ENCODE assay signal across 8 cellular contexts in genomic region chr6:36839819-36840379, GRCh38. TPM values are rescaled to one million over a fixed set of nuclear protein-coding genes. Genes with fewer than 3 reads are reported as not detected.
DNase-seq lines count a peak whose midpoint lies in the region; ATAC-seq, FAIRE-seq and TF ChIP-seq lines count a peak whose summit lies in the region.

No MANE protein-coding gene starts in this region.

- DNase-seq in NCI-H146 (lab: John Stamatoyannopoulos, UW) (peak; percentile 53), NCI-H146 treated with DMSO at 0.1 percent for 48 hours (lab: John Stamatoyannopoulos, UW; ENCODE audit: unreplicated experiment) (no peak), SK-N-MC (ENCODE audit: low read depth, low spot score) (no peak), K562 (ENCODE audit: extremely low read depth in 1 of 4, low spot score in 3 of 4) (peak; percentile 68 to 89 (median 83)), globus pallidus (ENCODE audit: low spot score) (no peak)
- peak in 2 of 3 donors; percentile 19 to 20 for DNase-seq in stimulated activated CD4-positive, alpha-beta T cell treated with anti-CD3 and anti-CD28 coated beads, Interleukin-12 subunit alpha, Interleukin-12 subunit beta, amount 100 ng/mL, for 48 hours (ENCODE audit: low read depth in 2 of 3, low spot score in 1 of 3)
- no peak for DNase-seq in NK-92 treated with Interleukin-12 subunit alpha and Interleukin-12 subunit beta, amount 100 ng/mL, for 24 hours (lab: John Stamatoyannopoulos, UW)

- peak; percentile 5 to 61 (median 41); a peak in 5 of 6 replicates for TF ChIP-seq CTCF in K562 (IDR thresholded peaks at IDR 0.05 in 2 of 3, conservative IDR thresholded peaks at IDR 0.05 in 1 of 3; ENCODE audit: insufficient read depth in 2 of 3, low read depth in 1 of 3, low read length in 3 of 3)

- no peaks in the 10 kb centered on the region for H3K79me2 ChIP-seq in K562 (ENCODE audit: control insufficient read depth, insufficient read depth, low read length)

- no peaks in the 10 kb centered on the region for H3K9me1 ChIP-seq in K562 (ENCODE audit: control insufficient read depth, insufficient read depth, low read length)

- H4K20me1 ChIP-seq in K562 (replicated peaks; ENCODE audit: control insufficient read depth, insufficient read depth, low read length), result no peaks in the 10 kb centered on the region

- BruUV-seq in K562 (replicated peaks; lab: Mats Ljungman, UMichigan), result no TSS peak

- H3K9me3 ChIP-seq in SK-N-MC (ENCODE audit: low read depth, low read length) (no peaks in the 10 kb centered on the region), K562 (replicated peaks; ENCODE audit: control insufficient read depth, insufficient read depth, low read depth, low read length) (no peaks in the 10 kb centered on the region), iPS-20b (ENCODE audit: insufficient read depth, low read depth, low read length) (no peaks in the 10 kb centered on the region)

- in situ Hi-C loops in K562 (cut with MboI), result no loop called here

- no peak overlapping the region for H3K9ac ChIP-seq in SK-N-MC (ENCODE audit: insufficient read length)
- peak overlapping the region in 1 of 2 experiments; percentile 84; a peak in 2 of 4 replicates for H3K9ac ChIP-seq in K562 (ENCODE audit: insufficient read depth in 1 of 2, low read depth in 2 of 2, low read length in 2 of 2)
- H3K9ac ChIP-seq in iPS-20b (ENCODE audit: low read depth, low read length), result no peak overlapping the region

- FAIRE-seq in K562 (lab: Jason Lieb, UNC), result no peak

- H3K4me2 ChIP-seq in K562 (ENCODE audit: insufficient read depth, low read length), result peak overlapping the region; percentile 47

- intact Hi-C loops in K562 (cut with micrococcal nuclease), result no loop called here

- 7% methylated on average over 20 of the region's 63 CpGs for WGBS in K562 (ENCODE audit: insufficient coverage, low coverage, missing lambda C conversion rate)

- no peak for TF ChIP-seq EP300 in K562 (IDR thresholded peaks at IDR 0.05; ENCODE audit: low read length)

- H3K27ac ChIP-seq in SK-N-MC (no peak overlapping the region), K562 (ENCODE audit: extremely low read depth, low read depth, low read length) (no peak overlapping the region), iPS-20b (ENCODE audit: low read length) (no peak overlapping the region)

- H2AFZ ChIP-seq in K562 (ENCODE audit: low read depth, low read length), result peak overlapping the region; percentile 47; the same call in 1 of the 2 replicates

- H3K27me3 ChIP-seq in K562 (ENCODE audit: control insufficient read depth in 2 of 2, insufficient read depth in 2 of 2, low read length in 2 of 2) (peaks cover 6 to 9% of the 10 kb centered on the region in 2 experiments; a peak in 3 of 5 replicates), iPS-20b (ENCODE audit: insufficient read depth, low read length) (peaks cover 75% of the 10 kb centered on the region)

- H3K4me1 ChIP-seq in K562 (replicated peaks in 1 of 2; ENCODE audit: control insufficient read depth in 2 of 2, insufficient read depth in 2 of 2, low read length in 2 of 2) (peaks cover 20 to 36% of the 10 kb centered on the region in 2 experiments), iPS-20b (ENCODE audit: insufficient read depth, low read length) (peaks cover 4% of the 10 kb centered on the region; the same call in 1 of the 2 replicates)

- ATAC-seq in K562, result peak; percentile 86

- CTCF ChIA-PET in K562 (lab: Yijun Ruan, JAX; ENCODE audit: low intra/inter-chr PET ratio), result interaction anchor here (0.9 kb wide), 1 partner anchor 73 kb away, joined by 3 read pairs; no protein-coding TSS in a partner anchor

- TF ChIP-seq POLR2A in K562 (conservative IDR thresholded peaks at IDR 0.05), result no peak

- TF ChIP-seq RAD21 in K562 (CRISPR knock-in tag; conservative IDR thresholded peaks at IDR 0.05 in 1 of 2, IDR thresholded peaks at IDR 0.05 in 1 of 2), result 0 out of 4 replicates have a peak, but pooled peaks of 1 of the 2 experiments have one; percentile 18

- H3K4me3 ChIP-seq in SK-N-MC (peak overlapping the region; percentile 77), K562 (peak overlapping the region; percentile 38), iPS-20b (ENCODE audit: low read length) (peak overlapping the region; percentile 71)

- H3K36me3 ChIP-seq in SK-N-MC (ENCODE audit: insufficient read depth, low read length) (no peaks in the 10 kb centered on the region), K562 (ENCODE audit: control insufficient read depth, insufficient read depth, low read length) (no peaks in the 10 kb centered on the region), iPS-20b (ENCODE audit: insufficient read depth, low read depth, low read length) (no peaks in the 10 kb centered on the region)

- POLR2A ChIA-PET in K562 (lab: Yijun Ruan, JAX), result no interaction called here

TF ChIP-seq in K562, 482 proteins besides CTCF, POLR2A, EP300 and RAD21 (continues in another document):
- TF ChIP-seq RCOR1 (IDR thresholded peaks at IDR 0.05; ENCODE audit: borderline replicate concordance in 1 of 2, low read depth in 2 of 2, low read length in 2 of 2) (peak in 1 of 2 experiments; percentile 51; a peak in 1 of 4 replicates), EZH2 (IDR thresholded peaks at IDR 0.05; ENCODE audit: borderline replicate concordance, low read depth, low read length) (no peak), SP1 (CRISPR knock-in tag; IDR thresholded peaks at IDR 0.05) (peak; percentile 38; the same call in 1 of the 2 replicates), TGIF2 (CRISPR knock-in tag; IDR thresholded peaks at IDR 0.05) (no peak), NELFE (IDR thresholded peaks at IDR 0.05; ENCODE audit: insufficient read depth, insufficient read length) (no peak), NONO (IDR thresholded peaks at IDR 0.05; ENCODE audit: low read depth in 2 of 2, low read length in 1 of 2) (peak in 1 of 2 experiments; percentile 90; a peak in 2 of 4 replicates), TRIM24 (IDR thresholded peaks at IDR 0.05) (no peak)

RNA-seq across cellular contexts. Expression of gene CPNE5, which starts 0.7 kb away (rescaled TPM):
- total RNA-seq in K562 (2011; cell fraction: chromatin; rRNA removed; ENCODE audit: low replicate concordance), result 1.5 and 2.5 TPM in 2 replicates
- 0.66 and 1.5 TPM in 2 replicates for total RNA-seq in K562 (2011; cell fraction: nucleolus; rRNA removed)
- 1.2 and 1.6 TPM in 2 replicates for total RNA-seq in K562 (2011; cell fraction: nucleoplasm; rRNA removed)
- total RNA-seq in K562 (2014; rRNA removed) (0.18 TPM in 1 of 2 replicates, not detected in the other), K562 (2014; rRNA removed; fragmentation: Illumina TruSeq; extraction: Trizol) (not detected in 2 replicates), K562 (2015; rRNA removed; fragmentation: Illumina TruSeq; extraction: Trizol) (0.14 TPM in 1 of 2 replicates, not detected in the other), K562 (2021) (0.47 and 0.49 TPM in 2 replicates)
- polyA plus RNA-seq in K562 (2011; rRNA removed) (0.46 and 0.61 TPM in 2 replicates), K562 (2014; fragmentation: Illumina TruSeq; extraction: Trizol) (0.43 TPM in 1 of 2 replicates, not detected in the other), K562 (2014; fragmentation: Nextera tagmentation; extraction: Ambion mirVana) (1 to 10 TPM in 1 of 2 experiments, under 1 TPM in 1; 0.21 to 1.0 TPM), K562 (2014; rRNA removed) (0.69 TPM in 1 of 2 replicates, not detected in the other)
- polyA plus RNA-seq in K562 (2011; cell fraction: cytosol; rRNA removed), result 0.19 and 0.31 TPM in 2 replicates
- polyA plus RNA-seq in K562 (2011; cell fraction: nucleus; rRNA removed), result 1.2 and 1.9 TPM in 2 replicates
- polyA plus RNA-seq in K562 (2012), result 0.33 and 1.8 TPM in 2 replicates
- 0.67 TPM in 1 of 2 replicates, not detected in the other for polyA minus RNA-seq in K562 (2011; rRNA and poly(A)+ RNA removed)
- polyA minus RNA-seq in K562 (2011; cell fraction: cytosol; rRNA and poly(A)+ RNA removed), result not detected in 2 replicates
- polyA minus RNA-seq in K562 (2011; cell fraction: nucleus; rRNA and poly(A)+ RNA removed), result 0.78 and 0.81 TPM in 2 replicates

RNA-seq across cellular contexts. Expression of gene PPIL1, which starts 34.7 kb away (rescaled TPM):
- 16.9 and 22.0 TPM in 2 replicates for total RNA-seq in K562 (2011; cell fraction: chromatin; rRNA removed; ENCODE audit: low replicate concordance)
- total RNA-seq in K562 (2011; cell fraction: nucleolus; rRNA removed), result 16.6 and 19.2 TPM in 2 replicates
- total RNA-seq in K562 (2011; cell fraction: nucleoplasm; rRNA removed), result 25.1 and 30.4 TPM in 2 replicates
- total RNA-seq in K562 (2014; rRNA removed) (65.8 and 86.0 TPM in 2 replicates), K562 (2014; rRNA removed; fragmentation: Illumina TruSeq; extraction: Trizol) (130 and 132 TPM in 2 replicates), K562 (2015; rRNA removed; fragmentation: Illumina TruSeq; extraction: Trizol) (107 and 119 TPM in 2 replicates), K562 (2021) (86.9 and 90.1 TPM in 2 replicates)
- polyA plus RNA-seq in K562 (2011; rRNA removed) (113 and 137 TPM in 2 replicates), K562 (2014; fragmentation: Illumina TruSeq; extraction: Trizol) (116 and 156 TPM in 2 replicates), K562 (2014; fragmentation: Nextera tagmentation; extraction: Ambion mirVana) (100 to 1,000 TPM; 195 to 205 TPM), K562 (2014; rRNA removed) (87.9 and 108 TPM in 2 replicates)
- polyA plus RNA-seq in K562 (2011; cell fraction: cytosol; rRNA removed), result 95.1 and 112 TPM in 2 replicates
- 24.2 and 38.0 TPM in 2 replicates for polyA plus RNA-seq in K562 (2011; cell fraction: nucleus; rRNA removed)
- polyA plus RNA-seq in K562 (2012), result 81.7 and 93.9 TPM in 2 replicates
- 105 and 126 TPM in 2 replicates for polyA minus RNA-seq in K562 (2011; rRNA and poly(A)+ RNA removed)
- polyA minus RNA-seq in K562 (2011; cell fraction: cytosol; rRNA and poly(A)+ RNA removed), result 34.9 and 49.9 TPM in 2 replicates
- 11.2 and 16.2 TPM in 2 replicates for polyA minus RNA-seq in K562 (2011; cell fraction: nucleus; rRNA and poly(A)+ RNA removed)

RNA-seq across cellular contexts. Expression of gene C6orf89, which starts 45.9 kb away (rescaled TPM):
- 94.9 and 122 TPM in 2 replicates for total RNA-seq in K562 (2011; cell fraction: chromatin; rRNA removed; ENCODE audit: low replicate concordance)
- total RNA-seq in K562 (2011; cell fraction: nucleolus; rRNA removed), result 56.4 and 60.3 TPM in 2 replicates
- total RNA-seq in K562 (2011; cell fraction: nucleoplasm; rRNA removed), result 122 and 177 TPM in 2 replicates
- 47.2 and 63.5 TPM in 2 replicates for total RNA-seq in K562 (2014; rRNA removed)
- total RNA-seq in K562 (2014; rRNA removed; fragmentation: Illumina TruSeq; extraction: Trizol), result 81.6 and 89.0 TPM in 2 replicates
- total RNA-seq in K562 (2015; rRNA removed; fragmentation: Illumina TruSeq; extraction: Trizol), result 56.9 and 58.5 TPM in 2 replicates
- 74.8 and 80.1 TPM in 2 replicates for total RNA-seq in K562 (2021)
- polyA plus RNA-seq in K562 (2011; rRNA removed), result 92.9 and 95.9 TPM in 2 replicates
- polyA plus RNA-seq in K562 (2011; cell fraction: cytosol; rRNA removed), result 47.9 and 60.0 TPM in 2 replicates
- polyA plus RNA-seq in K562 (2011; cell fraction: nucleus; rRNA removed), result 59.9 and 67.0 TPM in 2 replicates
- 71.0 and 74.5 TPM in 2 replicates for polyA plus RNA-seq in K562 (2012)
- polyA plus RNA-seq in K562 (2014; fragmentation: Illumina TruSeq; extraction: Trizol), result 96.1 and 111 TPM in 2 replicates
- 10 to 100 TPM; 35.2 to 41.9 TPM for polyA plus RNA-seq in K562 (2014; fragmentation: Nextera tagmentation; extraction: Ambion mirVana)
- polyA plus RNA-seq in K562 (2014; rRNA removed), result 46.7 and 67.6 TPM in 2 replicates
- polyA minus RNA-seq in K562 (2011; rRNA and poly(A)+ RNA removed), result 51.7 and 54.4 TPM in 2 replicates
- polyA minus RNA-seq in K562 (2011; cell fraction: cytosol; rRNA and poly(A)+ RNA removed), result 23.9 and 29.3 TPM in 2 replicates
- 9.6 and 22.3 TPM in 2 replicates for polyA minus RNA-seq in K562 (2011; cell fraction: nucleus; rRNA and poly(A)+ RNA removed)

Comparison
In these comparisons a context has a peak if more than half of its experiments do, and no peak if none do; other contexts are left out.
1. DNase-seq: peak in NCI-H146 (single experiment), K562 (4 of 4) and stimulated activated CD4-positive, alpha-beta T cell treated with anti-CD3 and anti-CD28 coated beads, Interleukin-12 subunit alpha, Interleukin-12 subunit beta, amount 100 ng/mL, for 48 hours (2 of 3); none in NCI-H146 treated with DMSO at 0.1 percent for 48 hours (single experiment), SK-N-MC (single experiment), globus pallidus (single experiment) and NK-92 treated with Interleukin-12 subunit alpha and Interleukin-12 subunit beta, amount 100 ng/mL, for 24 hours (single experiment).
2. Peak in every context shown above with its lines, with median percentiles within 50 percentile points of each other: H3K4me3 ChIP-seq.